In genomic region chr10:74176380-74177139, GRCh38 we compare ENCODE assay signal across 7 cellular contexts.
DNase-seq lines count a peak whose midpoint lies in the region; ATAC-seq lines count a peak whose summit lies in the region.

No MANE protein-coding gene starts in this region.

- peak; percentile 92 for ATAC-seq in GM18511 (IDR thresholded peaks at IDR 0.05; ENCODE audit: unreplicated experiment)
- peak; percentile 85 for ATAC-seq in HG03025 (IDR thresholded peaks at IDR 0.05; ENCODE audit: low FRiP score, unreplicated experiment)

- DNase-seq in NCI-H2029 treated with DMSO at 0.1 percent for 48 hours (lab: John Stamatoyannopoulos, UW) (peak; percentile 54), T1000 (lab: John Stamatoyannopoulos, UW) (peak; percentile 98), astrocyte of the hippocampus (ENCODE audit: low read depth, low spot score) (peak; percentile 97), hippocampal formation (lab: John Stamatoyannopoulos, UW) (peak; percentile 86 to 92), retina (peak; percentile 97)

Comparison
In these comparisons a context has a peak if more than half of its experiments do, and no peak if none do; other contexts are left out.
1. Peak in every context shown above with its lines: DNase-seq and ATAC-seq.